ENCODE assay signal across 20 cellular contexts in genomic region chr22:28112130-28112529, GRCh38.
DNase-seq lines count a peak whose midpoint lies in the region; ATAC-seq and TF ChIP-seq lines count a peak whose summit lies in the region.
"Had no signal": no experiment of that assay in that cellular context is flagged by ENCODE, and none has a peak within 500 bp of the region (broad histone marks: within the 10 kb centered on the region; RNA-seq: fewer than 3 reads in every experiment).

No MANE protein-coding gene starts in this region.

- H3K9me3 ChIP-seq in heart right ventricle (no peaks in the 10 kb centered on the region), neural progenitor cell (ENCODE audit: low read depth) (no peaks in the 10 kb centered on the region)
- H3K9me3 ChIP-seq: left lung, thoracic aorta had no signal

- H3K4me3 ChIP-seq in heart right ventricle (no peak overlapping the region), neural progenitor cell (peak overlapping the region; percentile 15)
- H3K4me3 ChIP-seq: coronary artery, left lung, thoracic aorta had no signal

- no peak overlapping the region for H3K9ac ChIP-seq in neural progenitor cell

- POLR2A ChIA-PET in HEK293T (lab: Yijun Ruan, JAX) = no interaction called here

- H3K4me3 Mint-ChIP-seq in neural progenitor cell = peak overlapping the region; percentile 50
- H3K4me3 Mint-ChIP-seq: activated CD4-positive, alpha-beta memory T cell treated with anti-CD3 and anti-CD28 coated beads for 36 hours; activated naive CD4-positive, alpha-beta T cell treated with anti-CD3 and anti-CD28 coated beads, Interleukin-2, amount 10 ng/mL, durations not matched to agents 7 days and 5 days; activated T-cell treated with anti-CD3 and anti-CD28 coated beads, Interleukin-2, amount 50 U/mL, for 24 hours; CD4-positive, CD25-positive, alpha-beta regulatory T cell had no signal

- H3K27me3 ChIP-seq in heart right ventricle (no peaks in the 10 kb centered on the region), neural progenitor cell (no peaks in the 10 kb centered on the region)
- H3K27me3 ChIP-seq: left lung had no signal

- no peak for TF ChIP-seq CTCF in heart right ventricle (IDR thresholded peaks at IDR 0.05)
- no peak for TF ChIP-seq CTCF in neural progenitor cell (IDR thresholded peaks at IDR 0.05)

- H3K79me2 ChIP-seq in neural progenitor cell (ENCODE audit: low read depth) = no peaks in the 10 kb centered on the region

- H3K27me3 Mint-ChIP-seq in neural progenitor cell (ENCODE audit: insufficient read depth, low read depth) = no peaks in the 10 kb centered on the region
- H3K27me3 Mint-ChIP-seq: activated CD4-positive, alpha-beta memory T cell treated with anti-CD3 and anti-CD28 coated beads for 36 hours; activated T-cell treated with anti-CD3 and anti-CD28 coated beads, Interleukin-2, amount 50 U/mL, for 24 hours; CD4-positive, CD25-positive, alpha-beta regulatory T cell; progenitor cell of endocrine pancreas had no signal

- peak overlapping the region; percentile 59 for H3K4me2 ChIP-seq in neural progenitor cell

- peaks cover 32% of the 10 kb centered on the region for H4K20me1 ChIP-seq in neural progenitor cell (ENCODE audit: low read depth)

- no peak overlapping the region for H2AFZ ChIP-seq in neural progenitor cell (replicated peaks)

- DNase-seq in heart right ventricle (no peak), cardiac septum (ENCODE audit: low spot score) (no peak), epithelial cell of prostate (ENCODE audit: low read depth, low spot score) (no peak), neural progenitor cell (ENCODE audit: low spot score) (no peak), HEK293T (ENCODE audit: extremely low spot score) (no peak), DMS79 treated with DMSO at 0.1 percent for 48 hours (lab: John Stamatoyannopoulos, UW) (no peak), GM03348 (ENCODE audit: low spot score) (no peak)
- DNase-seq: activated CD4-positive, alpha-beta memory T cell treated with anti-CD3 and anti-CD28 coated beads for 36 hours; activated naive CD4-positive, alpha-beta T cell treated with anti-CD3 and anti-CD28 coated beads, Interleukin-2, amount 10 ng/mL, durations not matched to agents 7 days and 5 days; activated T-cell treated with anti-CD3 and anti-CD28 coated beads, Interleukin-2, amount 50 U/mL, for 24 hours; CD4-positive, CD25-positive, alpha-beta regulatory T cell; foreskin melanocyte; KG1; left lung; NCI-H1930; NCI-H345 had no signal

- CTCF ChIA-PET in HEK293T (lab: Yijun Ruan, JAX) = interaction anchor here (0.9 to 2.1 kb wide), 5 partner anchors 9 to 60 kb away, joined by 4 to 8 read pairs (median 5); no protein-coding TSS in a partner anchor

- H3K36me3 ChIP-seq in heart right ventricle = peaks cover 0 to 13% (median under 1%) of the 10 kb centered on the region in 9 donors
- no peaks in the 10 kb centered on the region for H3K36me3 ChIP-seq in neural progenitor cell

- H3K27ac ChIP-seq in heart right ventricle = peak overlapping the region in 9 of 10 donors; percentile 16 to 68 (median 48)
- H3K27ac ChIP-seq in epithelial cell of prostate = peak overlapping the region; percentile 9
- H3K27ac ChIP-seq in neural progenitor cell = peak overlapping the region; percentile 55

- H3F3A ChIP-seq in neural progenitor cell (ENCODE audit: low read depth) = peaks cover 30% of the 10 kb centered on the region

- H3K4me1 Mint-ChIP-seq in neural progenitor cell = peaks cover 68% of the 10 kb centered on the region
- H3K4me1 Mint-ChIP-seq: activated naive CD4-positive, alpha-beta T cell treated with anti-CD3 and anti-CD28 coated beads, Interleukin-2, amount 10 ng/mL, durations not matched to agents 7 days and 5 days; CD4-positive, CD25-positive, alpha-beta regulatory T cell had no signal

- WGBS in heart right ventricle, 2 donors = 48 to 63% methylated on average over 1 of the region's 1 CpG

- intact Hi-C loops in heart right ventricle (cut with DNase I) (loop anchor here in 2 of 10 donors (5.0 to 10.0 kb wide), 3 partner anchors 35 to 335 kb away; no protein-coding TSS in a partner anchor), cardiac septum (cut with DNase I) (no loop called here)

- peak overlapping the region; percentile 99 for H3K27ac Mint-ChIP-seq in neural progenitor cell
- H3K27ac Mint-ChIP-seq: activated CD4-positive, alpha-beta memory T cell treated with anti-CD3 and anti-CD28 coated beads for 36 hours; activated naive CD4-positive, alpha-beta T cell treated with anti-CD3 and anti-CD28 coated beads, Interleukin-2, amount 10 ng/mL, durations not matched to agents 7 days and 5 days; activated T-cell treated with anti-CD3 and anti-CD28 coated beads, Interleukin-2, amount 50 U/mL, for 24 hours; CD4-positive, CD25-positive, alpha-beta regulatory T cell had no signal

- no peaks in the 10 kb centered on the region for H3K9me3 Mint-ChIP-seq in neural progenitor cell
- H3K9me3 Mint-ChIP-seq: activated CD4-positive, alpha-beta memory T cell treated with anti-CD3 and anti-CD28 coated beads for 36 hours; activated naive CD4-positive, alpha-beta T cell treated with anti-CD3 and anti-CD28 coated beads, Interleukin-2, amount 10 ng/mL, durations not matched to agents 7 days and 5 days; activated T-cell treated with anti-CD3 and anti-CD28 coated beads, Interleukin-2, amount 50 U/mL, for 24 hours; CD4-positive, CD25-positive, alpha-beta regulatory T cell had no signal

- H3K36me3 Mint-ChIP-seq in neural progenitor cell = peaks cover 18% of the 10 kb centered on the region
- H3K36me3 Mint-ChIP-seq: activated CD4-positive, alpha-beta memory T cell treated with anti-CD3 and anti-CD28 coated beads for 36 hours; activated naive CD4-positive, alpha-beta T cell treated with anti-CD3 and anti-CD28 coated beads, Interleukin-2, amount 10 ng/mL, durations not matched to agents 7 days and 5 days; CD4-positive, CD25-positive, alpha-beta regulatory T cell had no signal

- H3K4me1 ChIP-seq in heart right ventricle (peaks cover 0 to 34% (median 26%) of the 10 kb centered on the region in 9 donors), neural progenitor cell (peaks cover 29% of the 10 kb centered on the region)
- H3K4me1 ChIP-seq: left lung had no signal

- ATAC-seq in heart right ventricle = peak in 1 of 8 donors; percentile 7
- ATAC-seq in HG02571 (IDR thresholded peaks at IDR 0.05; ENCODE audit: unreplicated experiment) = no peak

TF ChIP-seq in HEK293T, 16 proteins besides CTCF, POLR2A, EP300 and RAD21:
- no peak for TF ChIP-seq SUZ12 (IDR thresholded peaks at IDR 0.05)
